ENCODE assay signal across 21 cellular contexts in the genomic region with DNA sequence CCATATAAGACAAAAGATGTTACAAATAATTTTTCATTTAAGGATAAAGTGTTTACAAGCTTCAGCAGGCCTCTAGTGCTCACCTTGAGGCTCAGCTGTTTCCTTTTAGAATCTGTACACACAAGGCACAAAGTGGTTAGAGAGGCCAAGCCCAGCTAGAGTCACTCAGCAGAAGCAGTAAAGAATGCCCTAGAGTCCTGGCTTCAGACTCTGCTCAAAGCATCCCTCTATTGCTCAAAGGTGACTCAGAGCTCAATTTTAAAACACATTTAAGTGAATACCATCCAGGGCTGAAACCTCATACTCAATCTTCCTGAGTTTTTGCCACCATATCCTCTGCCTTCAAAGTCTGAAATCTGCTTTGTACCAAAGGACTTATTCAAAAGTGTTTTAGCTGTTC. TPM values are rescaled to one million over a fixed set of nuclear protein-coding genes. Genes with fewer than 3 reads are reported as not detected.
DNase-seq lines count a peak whose midpoint lies in the region; ATAC-seq and TF ChIP-seq lines count a peak whose summit lies in the region.
"Had no signal": no experiment of that assay in that cellular context is flagged by ENCODE, and none has a peak within 500 bp of the region (broad histone marks: within the 10 kb centered on the region; RNA-seq: fewer than 3 reads in every experiment).

No MANE protein-coding gene starts in this region.

- H3K9me3 ChIP-seq in breast epithelium, result no peaks in the 10 kb centered on the region
- H3K9me3 ChIP-seq: adrenal gland, lower lobe of right lung had no signal

- no TSS peak for BruUV-seq in MCF 10A (replicated peaks; lab: Mats Ljungman, UMichigan)

- no peak for TF ChIP-seq POLR2A in breast epithelium (IDR thresholded peaks at IDR 0.05)

- DNase-seq in MCF 10A (ENCODE audit: unreplicated experiment), result peak; percentile 6
- DNase-seq in breast epithelium (ENCODE audit: low spot score in 2 of 2), result no peak
- peak; percentile 23 for DNase-seq in amniotic epithelial cell (ENCODE audit: low read depth)
- DNase-seq in fibroblast of peridontal ligament (ENCODE audit: extremely low read depth), result peak; percentile 64
- DNase-seq in substantia nigra (lab: John Stamatoyannopoulos, UW), result no peak
- DNase-seq in T-helper 1 cell, result no peak
- DNase-seq in omental fat pad (ENCODE audit: low spot score), result no peak
- DNase-seq: activated CD4-positive, alpha-beta T cell treated with anti-CD3 and anti-CD28 coated beads, Interleukin-2, amount 50 U/mL, for 1 hour; activated CD8-positive, alpha-beta memory T cell treated with anti-CD3 and anti-CD28 coated beads, Interleukin-2, amount 50 U/mL, for 4 hours; adrenal gland; C1 segment of cervical spinal cord; GDM1; hippocampal formation; lower lobe of right lung; NCI-H1417 treated with DMSO at 0.1 percent for 48 hours; NCI-H526 treated with DMSO at 0.1 percent for 48 hours; right cardiac atrium; Right ventricle myocardium superior; stimulated activated CD4-positive, alpha-beta T cell treated with anti-CD3 and anti-CD28 coated beads, Interleukin-15, amount 100 ng/mL, for 24 hours had no signal

- H3K27ac ChIP-seq in breast epithelium (no peak overlapping the region), substantia nigra (ENCODE audit: low read depth, low read length, poor library complexity, severe bottlenecking) (no peak overlapping the region)
- H3K27ac ChIP-seq: adrenal gland, lower lobe of right lung had no signal

- H3K36me3 Mint-ChIP-seq in MCF 10A (ENCODE audit: insufficient read depth, unreplicated experiment), result peaks cover 4% of the 10 kb centered on the region

- H3K9me3 Mint-ChIP-seq in MCF 10A (ENCODE audit: unreplicated experiment), result no peaks in the 10 kb centered on the region

- no peak overlapping the region for H3K4me3 ChIP-seq in breast epithelium
- H3K4me3 ChIP-seq: adrenal gland, GM12878, lower lobe of right lung had no signal

- TF ChIP-seq CTCF in MCF 10A (IDR thresholded peaks at IDR 0.05; ENCODE audit: unreplicated experiment) (no peak), breast epithelium (IDR thresholded peaks at IDR 0.05) (no peak), omental fat pad (IDR thresholded peaks at IDR 0.05) (no peak)

- no peaks in the 10 kb centered on the region for H3K4me1 ChIP-seq in breast epithelium
- H3K4me1 ChIP-seq: adrenal gland, lower lobe of right lung had no signal

- POLR2A ChIA-PET in MCF 10A (lab: Yijun Ruan, JAX), result interaction anchor here (1.2 kb wide), 1 partner anchor 8 kb away, joined by 5 read pairs; no protein-coding TSS in a partner anchor

- no peak overlapping the region for H3K4me3 Mint-ChIP-seq in MCF 10A (ENCODE audit: unreplicated experiment)

- H3K36me3 ChIP-seq in breast epithelium, result no peaks in the 10 kb centered on the region
- H3K36me3 ChIP-seq: adrenal gland, lower lobe of right lung had no signal

- no peak overlapping the region for H3K27ac Mint-ChIP-seq in MCF 10A (ENCODE audit: low read depth, unreplicated experiment)

- ATAC-seq in omental fat pad (ENCODE audit: low FRiP score) (no peak), HG02973 (IDR thresholded peaks at IDR 0.05; ENCODE audit: unreplicated experiment) (no peak)
- ATAC-seq: GM12878, lower lobe of right lung, right cardiac atrium had no signal

- intact Hi-C loops in MCF 10A (cut with micrococcal nuclease) (no loop called here), breast epithelium (cut with DNase I; ENCODE audit: low total_unique reads) (no loop called here)

- CTCF ChIA-PET in MCF 10A (lab: Yijun Ruan, JAX), result interaction anchor here (0.6 to 0.9 kb wide), 3 partner anchors 10 to 155 kb away, joined by 3 to 4 read pairs (median 3); no protein-coding TSS in a partner anchor

- H3K4me1 Mint-ChIP-seq in MCF 10A (ENCODE audit: insufficient read depth, unreplicated experiment), result no peaks in the 10 kb centered on the region

- peaks cover 0 to 32% of the 10 kb centered on the region in 2 donors for H3K27me3 ChIP-seq in breast epithelium
- H3K27me3 ChIP-seq: adrenal gland had no signal

- peaks cover 35% of the 10 kb centered on the region for H3K27me3 Mint-ChIP-seq in MCF 10A (ENCODE audit: insufficient read depth, unreplicated experiment)

RNA-seq across cellular contexts. Expression of a gene that starts 22.6 kb away (rescaled TPM):
- total RNA-seq in MCF 10A (2022) (22.5 and 34.1 TPM in 2 replicates), breast epithelium (10 to 100 TPM; 25.3 to 43.5 (median 32.8) TPM), omental fat pad (10 to 100 TPM; 24.5 to 47.9 (median 26.2) TPM)

Comparison
In these comparisons a context has a peak if more than half of its experiments do, and no peak if none do; other contexts are left out.
1. DNase-seq: peak in MCF 10A (single experiment), amniotic epithelial cell (single experiment) and fibroblast of peridontal ligament (single experiment); none in breast epithelium (0 of 2), substantia nigra (0 of 49), T-helper 1 cell (0 of 5) and omental fat pad (single experiment).